ENCODE assay signal across 1 cellular context in genomic region chr14:91875515-91876286, GRCh38.
TF ChIP-seq lines count a peak whose summit lies in the region.

No MANE protein-coding gene starts in this region.

TF ChIP-seq in GM12891, 5 proteins besides CTCF, POLR2A, EP300 and RAD21 (continued from another document):
- no peak for TF ChIP-seq PAX5 (IDR thresholded peaks at IDR 0.05; ENCODE audit: insufficient read depth, low read length, severe bottlenecking)
